Comparison of ENCODE assay signal across 8 cellular contexts in genomic region chr6:42217165-42217522, GRCh38. TPM values are rescaled to one million over a fixed set of nuclear protein-coding genes. Genes with fewer than 3 reads are reported as not detected.
A peak's percentile ranks its signal among the peaks of the same experiment; 100 is the strongest.
DNase-seq lines count a peak whose midpoint lies in the region; ATAC-seq and TF ChIP-seq lines count a peak whose summit lies in the region.

No MANE protein-coding gene starts in this region.

- H2AFZ ChIP-seq in parathyroid adenoma: peak overlapping the region; percentile 90

- WGBS in esophagus muscularis mucosa: 3% methylated on average over 6 of the region's 6 CpGs

- no peaks in the 10 kb centered on the region for H3K27me3 ChIP-seq in esophagus muscularis mucosa
- no peaks in the 10 kb centered on the region for H3K27me3 ChIP-seq in parathyroid adenoma (ENCODE audit: control insufficient read depth, insufficient read depth, low read length)

- H3K4me1 ChIP-seq in ES-I3 (ENCODE audit: insufficient read depth, low read length): no peaks in the 10 kb centered on the region; the same call in 1 of the 2 replicates
- H3K4me1 ChIP-seq in esophagus muscularis mucosa: peaks cover 20 to 33% (median 29%) of the 10 kb centered on the region in 4 donors
- peaks cover 7% of the 10 kb centered on the region for H3K4me1 ChIP-seq in parathyroid adenoma

- H3K4me3 ChIP-seq in esophagus muscularis mucosa (peak overlapping the region; percentile 65 to 77 (median 71)), parathyroid adenoma (ENCODE audit: low read depth, low read length) (peak overlapping the region; percentile 86)

- H3K9ac ChIP-seq in ES-I3 (ENCODE audit: low read depth, low read length) (peak overlapping the region; percentile 100), parathyroid adenoma (peak overlapping the region; percentile 25)

- peaks cover 6% of the 10 kb centered on the region; the same call in 1 of the 2 replicates for H3K36me3 ChIP-seq in ES-I3 (ENCODE audit: insufficient read depth, low read length)
- H3K36me3 ChIP-seq in esophagus muscularis mucosa: peaks cover 10 to 21% (median 18%) of the 10 kb centered on the region in 4 donors
- H3K36me3 ChIP-seq in parathyroid adenoma (ENCODE audit: control insufficient read depth, insufficient read depth, low read length): no peaks in the 10 kb centered on the region

- intact Hi-C loops in esophagus muscularis mucosa (cut with DNase I): loop anchor here (10.0 kb wide), 1 partner anchor 292 kb away; the partner anchor contains the start of genes BYSL and MED20

- TF ChIP-seq POLR2A in esophagus muscularis mucosa (IDR thresholded peaks at IDR 0.05; ENCODE audit: low read depth): no peak

- POLR2A ChIA-PET in RWPE1 (lab: Yijun Ruan, JAX; ENCODE audit: low non-redundant PET): no interaction called here

- no peaks in the 10 kb centered on the region for H3K9me3 ChIP-seq in ES-I3 (ENCODE audit: control insufficient read depth, insufficient read depth, low read length)
- H3K9me3 ChIP-seq in esophagus muscularis mucosa: no peaks in the 10 kb centered on the region
- no peaks in the 10 kb centered on the region for H3K9me3 ChIP-seq in parathyroid adenoma (ENCODE audit: control insufficient read depth, low read length)

- DNase-seq in RWPE1 (ENCODE audit: low spot score) (no peak), esophagus muscularis mucosa (ENCODE audit: extremely low spot score) (no peak), NCI-H2227 treated with DMSO at 0.1 percent for 48 hours (lab: John Stamatoyannopoulos, UW) (no peak)

- no peak for ATAC-seq in HG02852 (IDR thresholded peaks at IDR 0.05; ENCODE audit: unreplicated experiment)
- no peak for ATAC-seq in HG03442 (IDR thresholded peaks at IDR 0.05; ENCODE audit: unreplicated experiment)
- ATAC-seq in HG03571 (IDR thresholded peaks at IDR 0.05; ENCODE audit: unreplicated experiment): no peak

- TF ChIP-seq CTCF in RWPE1 (conservative IDR thresholded peaks at IDR 0.05; ENCODE audit: low read depth): no peak
- no peak for TF ChIP-seq CTCF in esophagus muscularis mucosa (IDR thresholded peaks at IDR 0.05)
- TF ChIP-seq CTCF in parathyroid adenoma (IDR thresholded peaks at IDR 0.05): no peak

- H3K27ac ChIP-seq in RWPE1: peak overlapping the region; percentile 80
- H3K27ac ChIP-seq in esophagus muscularis mucosa (replicated peaks in 1 of 4): peak overlapping the region; percentile 73 to 87 (median 81)
- H3K27ac ChIP-seq in parathyroid adenoma: peak overlapping the region; percentile 68

- no peak for TF ChIP-seq EP300 in esophagus muscularis mucosa (IDR thresholded peaks at IDR 0.05)

- CTCF ChIA-PET in RWPE1 (lab: Yijun Ruan, JAX): interaction anchor here (0.7 kb wide), 2 partner anchors 331 to 407 kb away, joined by 4 to 5 read pairs; no protein-coding TSS in a partner anchor

- H3K79me2 ChIP-seq in parathyroid adenoma: peaks cover 4% of the 10 kb centered on the region

- H3K4me2 ChIP-seq in parathyroid adenoma (ENCODE audit: low read length): peak overlapping the region; percentile 82

RNA-seq across cellular contexts. Expression of gene MRPS10, which starts 0.5 kb away (rescaled TPM):
- 10 to 100 TPM; 27.8 to 38.8 (median 29.3) TPM for total RNA-seq in esophagus muscularis mucosa

RNA-seq across cellular contexts. Expression of gene GUCA1B, which starts 22.4 kb away (rescaled TPM):
- under 1 TPM in 2 of 4 donors, not detected in 2; 0.83 to 0.86 TPM for total RNA-seq in esophagus muscularis mucosa

RNA-seq across cellular contexts. Expression of gene GUCA1A, which starts 44.0 kb away (rescaled TPM):
- total RNA-seq in esophagus muscularis mucosa: not detected
